24 cellular contexts compared by ENCODE assay signal in the genomic region with DNA sequence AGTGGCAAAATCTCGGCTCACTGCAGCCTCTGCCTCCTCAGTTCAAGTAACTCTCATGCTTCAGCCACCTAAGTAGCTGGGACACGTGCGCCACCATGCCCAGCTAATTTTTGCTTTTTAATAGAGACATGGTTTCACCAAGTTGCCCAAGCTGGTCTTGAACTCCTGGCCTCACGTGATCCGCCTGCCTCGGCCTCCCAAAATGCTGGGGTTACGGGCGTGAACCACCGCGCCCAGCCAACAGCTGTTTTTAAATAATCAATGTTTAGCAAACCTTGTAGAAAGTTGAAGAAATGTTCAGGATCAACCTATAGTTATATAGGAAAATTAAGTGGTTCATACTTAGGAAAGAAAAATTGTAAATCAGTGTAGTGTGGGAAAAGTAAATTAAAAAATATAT.
"Had no signal": no experiment of that assay in that cellular context is flagged by ENCODE, and none has a peak within 500 bp of the region (broad histone marks: within the 10 kb centered on the region; RNA-seq: fewer than 3 reads in every experiment).

No MANE protein-coding gene starts in this region.

- H3K27ac Mint-ChIP-seq: immature natural killer cell, memory B cell, mesothelial cell of epicardium had no signal

- H3K9me3 ChIP-seq: heart left ventricle, heart right ventricle, left lung, left ventricle myocardium inferior, lower lobe of right lung, mucosa of descending colon had no signal

- H3K4me3 ChIP-seq: heart left ventricle, heart right ventricle, hepatocyte, left lung, left ventricle myocardium inferior, lower lobe of right lung, lung, mucosa of descending colon had no signal

- H3K27ac ChIP-seq: heart left ventricle, heart right ventricle, hepatocyte, left lung, left ventricle myocardium inferior, lower lobe of right lung had no signal

- H3K4me2 ChIP-seq: hepatocyte had no signal

- H3K27me3 ChIP-seq: heart left ventricle, heart right ventricle, hepatocyte, left lung had no signal

- ATAC-seq: heart left ventricle, heart right ventricle, left cardiac atrium, left colon, left lobe of liver, left lung, left ventricle myocardium superior, lower lobe of right lung, mucosa of descending colon had no signal

- H3K9me3 Mint-ChIP-seq: immature natural killer cell, memory B cell, mesothelial cell of epicardium had no signal

- H3K4me3 Mint-ChIP-seq: immature natural killer cell, memory B cell, mesothelial cell of epicardium had no signal

- H3K27me3 Mint-ChIP-seq: memory B cell had no signal

- DNase-seq: heart left ventricle, heart right ventricle, hippocampal formation, hypothalamus, immature natural killer cell, islet precursor cell, kidney, kidney glomerular epithelial cell, left cardiac atrium, left colon, left lung, left ventricle myocardium inferior, left ventricle myocardium superior, lower lobe of right lung, mammary epithelial cell, mesenchymal stem cell, mesendoderm, midbrain, mucosa of descending colon had no signal

- H2AFZ ChIP-seq: hepatocyte had no signal

- H3K36me3 ChIP-seq: heart left ventricle, heart right ventricle, left lung, left ventricle myocardium inferior, lower lobe of right lung had no signal

- H3K36me3 Mint-ChIP-seq: immature natural killer cell, memory B cell, mesothelial cell of epicardium had no signal
